16 cellular contexts compared by ENCODE assay signal in the genomic region with DNA sequence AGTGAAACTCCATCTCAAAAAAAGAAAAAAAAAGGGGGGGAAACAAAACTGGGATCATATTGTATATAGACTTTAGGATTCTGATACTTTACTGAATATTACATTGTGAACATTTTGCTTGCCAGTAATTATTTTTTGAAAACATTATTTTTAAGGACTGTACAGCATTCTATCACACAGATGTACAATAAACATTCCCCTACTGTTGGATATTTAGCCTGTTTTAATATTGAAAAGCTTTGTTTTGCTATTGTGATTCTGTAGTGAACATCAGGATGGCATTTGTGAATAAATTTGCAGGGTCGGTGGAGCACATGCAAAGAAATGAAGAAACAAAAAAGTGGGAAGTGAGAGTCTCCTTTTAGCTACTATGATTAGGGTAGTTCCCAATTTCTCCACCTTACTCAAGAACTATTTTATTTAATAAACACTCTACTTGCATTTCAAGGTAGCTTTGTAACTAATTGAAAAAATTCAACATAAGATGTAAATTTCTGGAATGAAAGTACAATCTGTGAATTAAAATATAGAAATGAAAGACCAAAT.
"Had no signal": no experiment of that assay in that cellular context is flagged by ENCODE, and none has a peak within 500 bp of the region (broad histone marks: within the 10 kb centered on the region; RNA-seq: fewer than 3 reads in every experiment).

No MANE protein-coding gene starts in this region.

- H3K4me3 Mint-ChIP-seq: activated naive CD8-positive, alpha-beta T cell treated with anti-CD3 and anti-CD28 coated beads for 36 hours; dendritic cell treated with granulocyte-macrophage colony-stimulating factor and Interleukin-4, amounts not matched to agents 40 ng/mL and 50 ng/mL, for 4 days; effector memory CD8-positive, alpha-beta T cell; neural crest cell; stimulated activated naive CD8-positive, alpha-beta T cell treated with anti-CD3 and anti-CD28 coated beads, Interleukin-15, amount 100 ng/mL, for 72 hours had no signal

- H3K27me3 Mint-ChIP-seq: activated naive CD8-positive, alpha-beta T cell treated with anti-CD3 and anti-CD28 coated beads for 36 hours; dendritic cell treated with granulocyte-macrophage colony-stimulating factor and Interleukin-4, amounts not matched to agents 40 ng/mL and 50 ng/mL, for 4 days; effector memory CD8-positive, alpha-beta T cell; stimulated activated naive CD8-positive, alpha-beta T cell treated with anti-CD3 and anti-CD28 coated beads, Interleukin-15, amount 100 ng/mL, for 72 hours had no signal

- DNase-seq: activated CD4-positive, alpha-beta T cell treated with anti-CD3 and anti-CD28 coated beads, Interleukin-2, amount 50 U/mL, for 1 hour; activated effector memory CD4-positive, alpha-beta T cell treated with Interleukin-2 at 50 U/mL for 16 hours; activated naive CD8-positive, alpha-beta T cell treated with anti-CD3 and anti-CD28 coated beads for 36 hours; activated T-cell treated with anti-CD3 and anti-CD28 coated beads for 4 hours; anterior cingulate cortex; cerebellar nuclear complex; effector memory CD8-positive, alpha-beta T cell; hippocampal formation; kidney glomerular epithelial cell; pancreas; stimulated activated CD4-positive, alpha-beta T cell treated with anti-CD3 and anti-CD28 coated beads, Interleukin-4, amount 100 ng/mL, for 1 hour; stimulated activated naive CD8-positive, alpha-beta T cell treated with anti-CD3 and anti-CD28 coated beads, Interleukin-15, amount 100 ng/mL, for 72 hours; testis had no signal

- H3K4me1 Mint-ChIP-seq: neural crest cell had no signal

- H3K36me3 ChIP-seq: pancreas had no signal

- H3K27ac ChIP-seq: epithelial cell of prostate, pancreas, testis had no signal

- H3K9me3 ChIP-seq: pancreas, testis had no signal

- H3K9me3 Mint-ChIP-seq: dendritic cell treated with granulocyte-macrophage colony-stimulating factor and Interleukin-4, amounts not matched to agents 40 ng/mL and 50 ng/mL, for 4 days; effector memory CD8-positive, alpha-beta T cell; neural crest cell had no signal

- H3K4me1 ChIP-seq: pancreas, testis had no signal

- H3K27ac Mint-ChIP-seq: activated naive CD8-positive, alpha-beta T cell treated with anti-CD3 and anti-CD28 coated beads for 36 hours; dendritic cell treated with granulocyte-macrophage colony-stimulating factor and Interleukin-4, amounts not matched to agents 40 ng/mL and 50 ng/mL, for 4 days; effector memory CD8-positive, alpha-beta T cell had no signal

- H3K4me3 ChIP-seq: pancreas, testis had no signal

- H3K27me3 ChIP-seq: pancreas, testis had no signal

- ATAC-seq: effector memory CD8-positive, alpha-beta T cell; pancreas; stimulated activated naive CD8-positive, alpha-beta T cell treated with anti-CD3 and anti-CD28 coated beads, Interleukin-15, amount 100 ng/mL, for 72 hours had no signal
